9 cellular contexts compared by ENCODE assay signal in the genomic region with DNA sequence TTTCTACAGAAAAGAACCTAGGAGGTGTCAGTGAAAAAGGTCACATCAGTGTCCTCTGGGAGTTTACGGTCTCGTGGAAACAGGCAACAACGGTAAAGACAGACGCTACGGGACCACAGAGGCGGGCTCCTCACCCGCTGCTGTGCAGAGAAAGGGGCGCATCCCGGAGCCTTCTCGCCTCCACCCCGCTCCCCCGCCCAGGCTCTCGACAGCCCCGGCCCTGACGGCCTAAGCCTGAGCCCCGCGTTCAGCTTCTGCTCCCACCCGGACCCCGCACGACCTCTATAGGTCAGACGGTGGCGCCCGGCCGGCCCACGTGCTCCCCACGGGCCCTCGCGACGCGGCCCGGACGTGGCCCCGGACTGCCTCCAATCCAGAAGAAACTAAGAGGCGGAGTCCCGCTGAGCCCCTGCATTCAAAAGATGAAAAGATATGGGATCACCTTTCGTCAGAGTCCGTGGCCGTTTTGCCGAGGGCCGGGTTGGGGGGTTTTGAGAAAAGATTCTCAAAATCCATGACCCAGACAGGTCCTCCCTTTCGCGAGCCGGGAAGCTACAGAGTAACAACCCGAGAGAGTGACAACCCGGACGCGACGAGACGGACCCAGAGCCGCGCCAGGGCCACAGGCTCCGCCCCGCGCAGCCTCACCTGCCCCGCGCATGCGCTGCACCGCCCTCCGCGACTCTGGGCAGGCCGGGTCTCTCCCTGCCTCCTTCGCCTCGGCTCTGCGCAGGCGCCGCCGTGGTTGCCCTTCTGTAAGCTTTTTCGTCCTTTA. TPM values are rescaled to one million over a fixed set of nuclear protein-coding genes. Genes with fewer than 3 reads are reported as not detected.
DNase-seq lines count a peak whose midpoint lies in the region; ATAC-seq, FAIRE-seq and TF ChIP-seq lines count a peak whose summit lies in the region.
"Had no signal": no experiment of that assay in that cellular context is flagged by ENCODE, and none has a peak within 500 bp of the region (broad histone marks: within the 10 kb centered on the region; RNA-seq: fewer than 3 reads in every experiment).

ZC3H8 (minus strand) TSS at position 577 of the 775 bp plus-strand sequence; CDS start at position 516, 61 bp downstream.

- peak; percentile 97 for TF ChIP-seq POLR2A in GM18951 (IDR thresholded peaks at IDR 0.05; ENCODE audit: extremely low read depth, insufficient read depth, insufficient read length)

- no peaks in the 10 kb centered on the region for H3K9me3 Mint-ChIP-seq in WTC11

- DNase-seq in AG09319 (ENCODE audit: extremely low read depth, low read depth) (peak; percentile 61), NCI-H226 (peak; percentile 83), WTC11 (ENCODE audit: low spot score) (peak; percentile 95), bronchial epithelial cell (ENCODE audit: low read depth) (peak; percentile 77), iPS-NIHi7 (ENCODE audit: extremely low spot score) (peak; percentile 100), smooth muscle cell of the brain vasculature (ENCODE audit: low read depth, low spot score) (peak; percentile 45)

- CTCF ChIA-PET in WTC11 (lab: Charles Lee), result interaction anchor here (0.8 to 1.0 kb wide), 3 partner anchors 91 to 367 kb away, joined by 3 to 4 read pairs (median 3); no protein-coding TSS in a partner anchor

- ATAC-seq in HG03175 (IDR thresholded peaks at IDR 0.05; ENCODE audit: unreplicated experiment) (peak; percentile 95), WTC11 (peak; percentile 98)

- H3K4me3 ChIP-seq in bronchial epithelial cell (ENCODE audit: low read depth, low read length), result peak within 1 kb of the TSS; percentile 87

- TF ChIP-seq CTCF in AG09319 (IDR thresholded peaks at IDR 0.05; ENCODE audit: low read depth, low read length), result no peak
- no peak for TF ChIP-seq CTCF in WTC11 (IDR thresholded peaks at IDR 0.05)
- TF ChIP-seq CTCF in bronchial epithelial cell (IDR thresholded peaks at IDR 0.05; ENCODE audit: insufficient read depth, low read length, severe bottlenecking), result no peak

- H3K27ac Mint-ChIP-seq in WTC11, result no peak within 1 kb of the TSS

- peak within 1 kb of the TSS; percentile 79 for H3K4me3 Mint-ChIP-seq in WTC11

- H3K27me3 Mint-ChIP-seq in WTC11 (ENCODE audit: low read depth), result no peaks in the 10 kb centered on the region

- H3K36me3 ChIP-seq in bronchial epithelial cell (ENCODE audit: control insufficient read depth, insufficient read depth, low read length), result no peaks in the 10 kb centered on the region

- H3K27me3 ChIP-seq in bronchial epithelial cell (ENCODE audit: control insufficient read depth, insufficient read depth, low read length), result no peaks in the 10 kb centered on the region

- in situ Hi-C loops in GM18951 (cut with MboI; ENCODE audit: low sequenced_read_pairs, unreplicated experiment), result no loop called here

- no peaks in the 10 kb centered on the region for H3K36me3 Mint-ChIP-seq in WTC11

- FAIRE-seq in bronchial epithelial cell (lab: Jason Lieb, UNC), result no peak
- FAIRE-seq: TTC549 had no signal

- POLR2A ChIA-PET in WTC11 (lab: Charles Lee), result interaction anchor here (0.8 kb wide), 1 partner anchor 23 kb away, joined by 4 read pairs; no protein-coding TSS in a partner anchor

- H3K4me1 Mint-ChIP-seq in WTC11, result peaks cover 10% of the 10 kb centered on the region

TF ChIP-seq in WTC11, 78 proteins besides CTCF, POLR2A, EP300 and RAD21 (continues in another document):
- TF ChIP-seq SP1 (CRISPR knock-in tag; conservative IDR thresholded peaks at IDR 0.05) (peak; percentile 61; the same call in 1 of the 2 replicates), ZNF121 (CRISPR knock-in tag; IDR thresholded peaks at IDR 0.05) (0 out of 2 replicates have a peak, but pooled peaks have one; percentile 2), ESRRA (CRISPR knock-in tag; IDR thresholded peaks at IDR 0.05; ENCODE audit: borderline replicate concordance) (peak; percentile 68; the same call in 1 of the 2 replicates), CREM (CRISPR knock-in tag; IDR thresholded peaks at IDR 0.05) (peak; percentile 27; the same call in 1 of the 2 replicates), FOXP4 (CRISPR knock-in tag; IDR thresholded peaks at IDR 0.05) (peak; percentile 62; the same call in 1 of the 2 replicates), FOXK1 (CRISPR knock-in tag; IDR thresholded peaks at IDR 0.05) (0 out of 2 replicates have a peak, but pooled peaks have one; percentile 42), ARID4B (CRISPR knock-in tag; IDR thresholded peaks at IDR 0.05; ENCODE audit: borderline replicate concordance) (peak; percentile 65), FOXP1 (CRISPR knock-in tag; IDR thresholded peaks at IDR 0.05; ENCODE audit: borderline replicate concordance) (peak; percentile 45; the same call in 1 of the 2 replicates)
- TF ChIP-seq, protein P1, sequence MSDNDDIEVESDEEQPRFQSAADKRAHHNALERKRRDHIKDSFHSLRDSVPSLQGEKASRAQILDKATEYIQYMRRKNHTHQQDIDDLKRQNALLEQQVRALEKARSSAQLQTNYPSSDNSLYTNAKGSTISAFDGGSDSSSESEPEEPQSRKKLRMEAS (CRISPR knock-in tag; IDR thresholded peaks at IDR 0.05), result peak; percentile 90
- TF ChIP-seq, protein P2, sequence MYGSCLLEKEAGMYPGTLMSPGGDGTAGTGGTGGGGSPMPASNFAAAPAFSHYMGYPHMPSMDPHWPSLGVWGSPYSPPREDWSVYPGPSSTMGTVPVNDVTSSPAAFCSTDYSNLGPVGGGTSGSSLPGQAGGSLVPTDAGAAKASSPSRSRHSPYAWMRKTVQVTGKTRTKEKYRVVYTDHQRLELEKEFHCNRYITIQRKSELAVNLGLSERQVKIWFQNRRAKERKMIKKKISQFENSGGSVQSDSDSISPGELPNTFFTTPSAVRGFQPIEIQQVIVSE (CRISPR knock-in tag; IDR thresholded peaks at IDR 0.05; ENCODE audit: borderline replicate concordance), result no peak
- TF ChIP-seq, protein P3, sequence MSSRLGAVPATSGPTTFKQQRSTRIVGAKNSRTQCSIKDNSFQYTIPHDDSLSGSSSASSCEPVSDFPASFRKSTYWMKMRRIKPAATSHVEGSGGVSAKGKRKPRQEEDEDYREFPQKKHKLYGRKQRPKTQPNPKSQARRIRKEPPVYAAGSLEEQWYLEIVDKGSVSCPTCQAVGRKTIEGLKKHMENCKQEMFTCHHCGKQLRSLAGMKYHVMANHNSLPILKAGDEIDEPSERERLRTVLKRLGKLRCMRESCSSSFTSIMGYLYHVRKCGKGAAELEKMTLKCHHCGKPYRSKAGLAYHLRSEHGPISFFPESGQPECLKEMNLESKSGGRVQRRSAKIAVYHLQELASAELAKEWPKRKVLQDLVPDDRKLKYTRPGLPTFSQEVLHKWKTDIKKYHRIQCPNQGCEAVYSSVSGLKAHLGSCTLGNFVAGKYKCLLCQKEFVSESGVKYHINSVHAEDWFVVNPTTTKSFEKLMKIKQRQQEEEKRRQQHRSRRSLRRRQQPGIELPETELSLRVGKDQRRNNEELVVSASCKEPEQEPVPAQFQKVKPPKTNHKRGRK (CRISPR knock-in tag; IDR thresholded peaks at IDR 0.05; ENCODE audit: borderline replicate concordance), result no peak

RNA-seq across cellular contexts. Expression of gene ZC3H8, which starts in this region (rescaled TPM):
- total RNA-seq in WTC11 (2021) (5.7 to 9.9 TPM (median 7.0 TPM) in 3 replicates), bronchial epithelial cell (7.9 and 11.5 TPM in 2 replicates)

Comparison
In these comparisons a context has a peak if more than half of its experiments do, and no peak if none do; other contexts are left out.
1. Peak in every context shown above with its lines: DNase-seq, ATAC-seq and H3K4me3 ChIP-seq.
2. DNase-seq: peak in every context shown above with its lines; median percentile 100 in iPS-NIHi7; 95 in WTC11; 83 in NCI-H226; 77 in bronchial epithelial cell; 61 in AG09319; 45 in smooth muscle cell of the brain vasculature.